Comparison of ENCODE assay signal across 1 cellular context in the genomic region with DNA sequence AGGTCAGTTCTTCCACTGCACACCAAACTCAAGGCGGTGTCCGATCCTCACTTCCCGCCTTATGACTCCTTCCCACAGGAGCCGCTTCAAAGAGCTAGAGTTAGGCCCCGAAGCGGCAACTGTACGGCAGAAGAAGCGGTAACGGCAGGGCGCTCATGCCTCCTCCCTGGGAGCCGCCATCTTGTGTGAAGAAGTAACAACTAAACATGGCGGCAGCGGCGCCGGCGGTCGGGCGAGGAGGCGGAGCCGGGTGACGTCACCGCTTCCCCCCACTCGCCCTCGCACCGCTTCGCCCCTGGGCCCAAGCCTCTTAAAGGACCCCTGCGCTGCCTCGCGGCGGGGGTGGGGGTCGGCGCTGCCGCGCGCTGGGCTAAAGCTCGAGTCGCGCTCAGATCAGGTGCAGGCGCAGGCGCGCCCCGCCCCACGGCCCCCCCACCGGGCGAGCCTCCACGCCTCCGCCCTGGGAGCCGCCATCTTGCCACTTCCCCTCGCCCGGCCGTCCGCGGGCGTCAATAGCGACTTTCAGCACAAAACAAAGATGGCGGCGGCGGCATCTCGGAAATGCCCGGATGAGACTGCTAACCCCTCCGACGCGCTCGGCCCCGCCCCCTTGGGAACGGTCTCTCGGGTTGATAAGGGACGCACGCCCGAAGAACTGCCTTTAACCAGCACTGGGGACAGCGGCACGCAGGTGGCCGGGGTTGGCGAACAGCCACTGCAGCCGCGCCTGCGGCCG.
TF ChIP-seq lines count a peak whose summit lies in the region.

A gene (minus strand): TSS at position 187 of the 736 bp plus-strand sequence. CDS start 978 bp downstream, outside the sequence.

TF ChIP-seq in PFSK-1, 5 proteins besides CTCF, POLR2A, EP300 and RAD21 (continued from another document):
- TF ChIP-seq, protein P1, sequence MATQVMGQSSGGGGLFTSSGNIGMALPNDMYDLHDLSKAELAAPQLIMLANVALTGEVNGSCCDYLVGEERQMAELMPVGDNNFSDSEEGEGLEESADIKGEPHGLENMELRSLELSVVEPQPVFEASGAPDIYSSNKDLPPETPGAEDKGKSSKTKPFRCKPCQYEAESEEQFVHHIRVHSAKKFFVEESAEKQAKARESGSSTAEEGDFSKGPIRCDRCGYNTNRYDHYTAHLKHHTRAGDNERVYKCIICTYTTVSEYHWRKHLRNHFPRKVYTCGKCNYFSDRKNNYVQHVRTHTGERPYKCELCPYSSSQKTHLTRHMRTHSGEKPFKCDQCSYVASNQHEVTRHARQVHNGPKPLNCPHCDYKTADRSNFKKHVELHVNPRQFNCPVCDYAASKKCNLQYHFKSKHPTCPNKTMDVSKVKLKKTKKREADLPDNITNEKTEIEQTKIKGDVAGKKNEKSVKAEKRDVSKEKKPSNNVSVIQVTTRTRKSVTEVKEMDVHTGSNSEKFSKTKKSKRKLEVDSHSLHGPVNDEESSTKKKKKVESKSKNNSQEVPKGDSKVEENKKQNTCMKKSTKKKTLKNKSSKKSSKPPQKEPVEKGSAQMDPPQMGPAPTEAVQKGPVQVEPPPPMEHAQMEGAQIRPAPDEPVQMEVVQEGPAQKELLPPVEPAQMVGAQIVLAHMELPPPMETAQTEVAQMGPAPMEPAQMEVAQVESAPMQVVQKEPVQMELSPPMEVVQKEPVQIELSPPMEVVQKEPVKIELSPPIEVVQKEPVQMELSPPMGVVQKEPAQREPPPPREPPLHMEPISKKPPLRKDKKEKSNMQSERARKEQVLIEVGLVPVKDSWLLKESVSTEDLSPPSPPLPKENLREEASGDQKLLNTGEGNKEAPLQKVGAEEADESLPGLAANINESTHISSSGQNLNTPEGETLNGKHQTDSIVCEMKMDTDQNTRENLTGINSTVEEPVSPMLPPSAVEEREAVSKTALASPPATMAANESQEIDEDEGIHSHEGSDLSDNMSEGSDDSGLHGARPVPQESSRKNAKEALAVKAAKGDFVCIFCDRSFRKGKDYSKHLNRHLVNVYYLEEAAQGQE (IDR thresholded peaks at IDR 0.05; ENCODE audit: insufficient read depth in 1 of 2, low read depth in 2 of 2, low read length in 2 of 2) = peak in 1 of 2 experiments; percentile 74; a peak in 2 of 4 replicates
- TF ChIP-seq TAF1 (IDR thresholded peaks at IDR 0.05; ENCODE audit: borderline replicate concordance, insufficient read depth, low read length) (peak; percentile 79; the same call in 1 of the 2 replicates), POLR2AphosphoS5 (IDR thresholded peaks at IDR 0.05; ENCODE audit: low read depth, low read length) (peak; percentile 52; the same call in 1 of the 2 replicates), SIN3A (IDR thresholded peaks at IDR 0.05; ENCODE audit: borderline replicate concordance, insufficient read depth, low read length) (no peak)
